In genomic region chr4:166222271-166222670, GRCh38 we compare ENCODE assay signal across 11 cellular contexts.
"Had no signal": no experiment of that assay in that cellular context is flagged by ENCODE, and none has a peak within 500 bp of the region (broad histone marks: within the 10 kb centered on the region; RNA-seq: fewer than 3 reads in every experiment).

No MANE protein-coding gene starts in this region.

- DNase-seq: GM23248, GOT3, H7, H9, HCEC 1CT, HFFc6 had no signal

- H3K4me2 ChIP-seq: GM23338 had no signal

- H3K9me3 ChIP-seq: HAP-1 had no signal

- ATAC-seq: GM23338, HCT116 had no signal

- H3K27ac ChIP-seq: GM23248 had no signal

- H3K36me3 ChIP-seq: HAP-1 had no signal

- FAIRE-seq: H1, H54 had no signal

- H2AFZ ChIP-seq: GM23248, GM23338 had no signal

- H3K4me1 ChIP-seq: HAP-1 had no signal

- H3K9ac ChIP-seq: GM23248 had no signal

- H3K4me3 ChIP-seq: GM23248, GM23338, HAP-1 had no signal
